ENCODE assay signal across 8 cellular contexts in the genomic region with DNA sequence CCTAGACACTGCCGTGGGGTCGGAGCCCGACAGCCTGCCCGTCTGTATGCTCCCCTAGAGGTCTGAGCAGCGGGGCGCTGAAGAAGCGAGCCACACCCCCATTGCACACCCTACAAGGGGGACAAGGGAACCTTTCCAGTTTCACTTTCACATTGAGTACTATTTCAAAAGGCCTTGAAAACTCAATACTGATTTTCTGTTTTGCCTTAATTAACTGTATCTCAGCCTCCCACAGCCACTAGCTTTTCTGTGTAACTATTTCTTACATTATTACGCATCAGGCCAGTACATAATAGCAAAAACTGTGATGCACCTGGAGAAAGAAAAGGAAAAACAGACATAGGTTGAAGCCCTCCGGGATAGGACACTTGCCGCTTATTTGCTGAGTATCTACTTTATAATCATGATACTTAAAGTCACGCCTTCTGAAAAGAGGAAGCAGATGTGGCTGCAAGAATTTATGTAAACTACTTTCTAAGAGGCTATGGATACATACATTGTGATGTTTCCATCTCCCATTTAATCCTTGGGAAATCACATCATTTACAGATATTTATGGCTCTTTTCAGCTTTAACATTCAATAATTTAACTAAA.
DNase-seq lines count a peak whose midpoint lies in the region; ATAC-seq and TF ChIP-seq lines count a peak whose summit lies in the region.

No MANE protein-coding gene starts in this region.

- no peak overlapping the region for H3K4me2 ChIP-seq in hepatocyte

- H3K9me2 ChIP-seq in hepatocyte (replicated peaks; ENCODE audit: insufficient read depth), result no peaks in the 10 kb centered on the region

- no peaks in the 10 kb centered on the region for H3K27me3 ChIP-seq in hepatocyte
- no peaks in the 10 kb centered on the region for H3K27me3 ChIP-seq in tibial artery

- no peaks in the 10 kb centered on the region for H3K4me1 ChIP-seq in hepatocyte (ENCODE audit: insufficient read depth)
- no peaks in the 10 kb centered on the region for H3K4me1 ChIP-seq in tibial artery

- no peaks in the 10 kb centered on the region for H3K79me2 ChIP-seq in hepatocyte

- H3K9me3 ChIP-seq in hepatocyte (ENCODE audit: low read depth) (no peaks in the 10 kb centered on the region), tibial artery (no peaks in the 10 kb centered on the region)

- no peak for TF ChIP-seq CTCF in hepatocyte (IDR thresholded peaks at IDR 0.05; ENCODE audit: poor library complexity)
- TF ChIP-seq CTCF in tibial artery (IDR thresholded peaks at IDR 0.05), result no peak

- DNase-seq in T-helper 2 cell, result peak in 3 of 5 experiments; percentile 7 to 76 (median 45)
- peak; percentile 2 for DNase-seq in germinal center (ENCODE audit: low spot score)
- DNase-seq in midbrain (lab: John Stamatoyannopoulos, UW), result no peak
- DNase-seq in hepatocyte (ENCODE audit: low spot score), result no peak
- no peak for DNase-seq in tibial artery
- DNase-seq in dermis blood vessel endothelial cell, result no peak

- H3K4me3 ChIP-seq in hepatocyte (no peak overlapping the region), tibial artery (no peak overlapping the region)

- 92% methylated on average over 11 of the region's 11 CpGs for WGBS in hepatocyte (ENCODE audit: low lambda C conversion rate, missing lambda C conversion rate)

- H3K36me3 ChIP-seq in hepatocyte (replicated peaks; ENCODE audit: insufficient read depth, low read depth), result no peaks in the 10 kb centered on the region
- H3K36me3 ChIP-seq in tibial artery, result no peaks in the 10 kb centered on the region

- intact Hi-C loops in tibial artery (cut with DNase I; ENCODE audit: low total_unique reads), result no loop called here

- no peaks in the 10 kb centered on the region for H4K20me1 ChIP-seq in hepatocyte (ENCODE audit: insufficient read depth, poor library complexity, severe bottlenecking)

- no peak overlapping the region for H2AFZ ChIP-seq in hepatocyte

- no peak for TF ChIP-seq POLR2A in GM18505 (IDR thresholded peaks at IDR 0.05; ENCODE audit: borderline replicate concordance, extremely low read depth, insufficient read depth, insufficient read length)

- ATAC-seq in GM18505 (IDR thresholded peaks at IDR 0.05; ENCODE audit: unreplicated experiment) (peak; percentile 72), HG03097 (IDR thresholded peaks at IDR 0.05; ENCODE audit: low FRiP score, unreplicated experiment) (peak; percentile 92)

- H3K27ac ChIP-seq in hepatocyte, result no peak overlapping the region
- no peak overlapping the region for H3K27ac ChIP-seq in tibial artery

Comparison
In these comparisons a context has a peak if more than half of its experiments do, and no peak if none do; other contexts are left out.
1. DNase-seq: peak in T-helper 2 cell (3 of 5) and germinal center (single experiment); none in midbrain (single experiment), hepatocyte (single experiment), tibial artery (0 of 2) and dermis blood vessel endothelial cell (single experiment).